Comparison of ENCODE assay signal across 19 cellular contexts in the genomic region with DNA sequence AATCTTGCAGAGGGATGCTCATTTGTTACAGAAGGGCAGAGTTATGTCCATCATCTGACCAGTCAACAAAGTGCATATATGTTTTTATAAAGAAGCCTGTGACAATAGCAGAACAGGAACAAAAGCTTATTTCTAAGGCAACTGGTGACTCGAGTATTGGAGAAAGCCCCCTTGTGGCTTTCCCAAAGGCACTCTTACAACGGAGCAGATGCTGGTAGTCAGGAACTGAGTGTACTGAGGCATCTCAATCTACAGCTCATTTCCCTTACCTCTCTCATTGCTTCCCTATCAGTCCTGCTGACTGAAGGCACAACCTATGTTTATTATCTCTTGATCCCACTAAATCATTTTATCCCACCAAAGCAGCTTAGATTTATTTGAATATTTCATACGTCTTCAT.
DNase-seq lines count a peak whose midpoint lies in the region; ATAC-seq, FAIRE-seq and TF ChIP-seq lines count a peak whose summit lies in the region.
"Had no signal": no experiment of that assay in that cellular context is flagged by ENCODE, and none has a peak within 500 bp of the region (broad histone marks: within the 10 kb centered on the region; RNA-seq: fewer than 3 reads in every experiment).

No MANE protein-coding gene starts in this region.

- H3K27ac ChIP-seq in cardiac muscle cell, result peak overlapping the region; percentile 79
- H3K27ac ChIP-seq in OCI-LY7 (ENCODE audit: low read depth, low read length, poor library complexity, severe bottlenecking), result no peak overlapping the region
- H3K27ac ChIP-seq in H1 (ENCODE audit: low read depth, low read length), result no peak overlapping the region
- H3K27ac ChIP-seq: PC-9, upper lobe of left lung had no signal

- H3K14ac ChIP-seq in H1 (ENCODE audit: insufficient read length), result no peak overlapping the region

- no peaks in the 10 kb centered on the region for H3K79me2 ChIP-seq in OCI-LY7 (ENCODE audit: insufficient read depth, low read depth, low read length)
- H3K79me2 ChIP-seq in H1 (ENCODE audit: control insufficient read depth in 1 of 2, insufficient read depth in 2 of 2, low read length in 2 of 2), result no peaks in the 10 kb centered on the region

- H3K36me3 ChIP-seq in cardiac muscle cell (no peaks in the 10 kb centered on the region), OCI-LY7 (ENCODE audit: insufficient read depth, low read length) (no peaks in the 10 kb centered on the region), H1 (ENCODE audit: control insufficient read depth in 2 of 4, insufficient read depth in 4 of 4, low read length in 3 of 4) (no peaks in the 10 kb centered on the region)
- H3K36me3 ChIP-seq: upper lobe of left lung had no signal

- POLR2A ChIA-PET in OCI-LY7 (lab: Charles Lee), result interaction anchor here (0.6 kb wide), 2 partner anchors 132 to 631 kb away, joined by 3 read pairs; no protein-coding TSS in a partner anchor
- POLR2A ChIA-PET in H1 (lab: Charles Lee; ENCODE audit: partially characterized antibody), result no interaction called here

- H3K18ac ChIP-seq in H1 (ENCODE audit: extremely low read depth, low read length), result no peak overlapping the region

- no peak overlapping the region for H2BK5ac ChIP-seq in H1 (ENCODE audit: low read depth, low read length)

- no peaks in the 10 kb centered on the region for H3K9me3 ChIP-seq in cardiac muscle cell (ENCODE audit: low read depth)
- no peaks in the 10 kb centered on the region for H3K9me3 ChIP-seq in OCI-LY7 (ENCODE audit: low read length)
- no peaks in the 10 kb centered on the region for H3K9me3 ChIP-seq in H1 (ENCODE audit: insufficient read depth in 2 of 2, low read depth in 1 of 2, low read length in 1 of 2)
- H3K9me3 ChIP-seq: upper lobe of left lung had no signal

- H3K4me1 ChIP-seq in cardiac muscle cell (ENCODE audit: low read depth), result peaks cover 54% of the 10 kb centered on the region
- no peaks in the 10 kb centered on the region for H3K4me1 ChIP-seq in OCI-LY7 (ENCODE audit: insufficient read depth, low read length, poor library complexity, severe bottlenecking)
- no peaks in the 10 kb centered on the region for H3K4me1 ChIP-seq in H1 (replicated peaks in 1 of 4; ENCODE audit: control insufficient read depth in 3 of 4, insufficient read depth in 4 of 4, low read length in 3 of 4)
- H3K4me1 ChIP-seq: upper lobe of left lung had no signal

- TF ChIP-seq CTCF in cardiac muscle cell (IDR thresholded peaks at IDR 0.05; ENCODE audit: low read depth, low read length) (no peak), OCI-LY7 (conservative IDR thresholded peaks at IDR 0.05; ENCODE audit: low read length) (no peak), H1 (IDR thresholded peaks at IDR 0.05; ENCODE audit: control extremely low read depth in 1 of 3, insufficient read depth in 1 of 3, low read depth in 1 of 3, low read length in 3 of 3) (peak in 2 of 3 experiments; percentile 31 to 35; a peak in 2 of 4 replicates), GM13977 (IDR thresholded peaks at IDR 0.05; ENCODE audit: extremely low read depth, insufficient read depth, missing control alignments) (no peak)

- no peak overlapping the region for H2BK12ac ChIP-seq in H1 (ENCODE audit: low read depth, low read length)

- no peak overlapping the region for H3K4me3 ChIP-seq in cardiac muscle cell
- H3K4me3 ChIP-seq in OCI-LY7 (ENCODE audit: low read depth, low read length, poor library complexity, severe bottlenecking), result no peak overlapping the region
- no peak overlapping the region for H3K4me3 ChIP-seq in H1 (ENCODE audit: extremely low read depth in 1 of 4, insufficient read depth in 2 of 4, low read depth in 3 of 4, low read length in 4 of 4)
- H3K4me3 ChIP-seq: PC-9, upper lobe of left lung had no signal

- H2BK15ac ChIP-seq in H1 (ENCODE audit: low read length), result no peak overlapping the region

- H3K9me2 ChIP-seq in OCI-LY7 (ENCODE audit: insufficient read depth, low read length), result no peaks in the 10 kb centered on the region

- TF ChIP-seq EP300 in H1 (IDR thresholded peaks at IDR 0.05; ENCODE audit: borderline replicate concordance in 1 of 2, low read depth in 2 of 2, low read length in 2 of 2), result no peak

- no peak overlapping the region for H3K4me2 ChIP-seq in OCI-LY7 (ENCODE audit: low read length)
- no peak overlapping the region for H3K4me2 ChIP-seq in H1 (ENCODE audit: insufficient read depth in 1 of 2, low read depth in 2 of 2, low read length in 2 of 2)
- H3K4me2 ChIP-seq: PC-9 had no signal

- no TSS peak for BruUV-seq in OCI-LY7 (replicated peaks; lab: Mats Ljungman, UMichigan)

- H2AFZ ChIP-seq in OCI-LY7 (ENCODE audit: low read length) (no peak overlapping the region), H1 (ENCODE audit: low read length) (no peak overlapping the region)
- H2AFZ ChIP-seq: PC-9 had no signal

- no peak overlapping the region for H4K8ac ChIP-seq in H1 (ENCODE audit: extremely low read depth, insufficient read depth, low read length)

- no peak for TF ChIP-seq POLR2A in H1 (IDR thresholded peaks at IDR 0.05; ENCODE audit: control extremely low read depth in 1 of 2, low read depth in 2 of 2, low read length in 2 of 2)

- DNase-seq in cardiac muscle cell (ENCODE audit: low read depth in 1 of 2, low spot score in 1 of 2) (peak in 1 of 2 donors; percentile 28), Right ventricle myocardium inferior (ENCODE audit: missing footprints) (no peak), OCI-LY7 (ENCODE audit: low spot score) (peak; percentile 5), H1 (ENCODE audit: low read depth in 1 of 2, low spot score in 2 of 2) (no peak), urothelium cell line (ENCODE audit: low spot score) (peak; percentile 9), GM13977 (ENCODE audit: low spot score) (no peak)
- DNase-seq in stimulated activated CD4-positive, alpha-beta T cell treated with anti-CD3 and anti-CD28 coated beads, Interleukin-1b, Interleukin-23, amount 100 ng/mL, for 48 hours, result no peak
- DNase-seq: activated CD4-positive, alpha-beta T cell treated with anti-CD3 and anti-CD28 coated beads, Interleukin-2, amount 50 U/mL, for 48 hours; AML-193; aorta; effector CD8-positive, alpha-beta T cell; GOT3; Karpas-422; NCI-H187 treated with DMSO at 0.1 percent for 48 hours; PC-9; upper lobe of left lung had no signal

- no peak overlapping the region for H3K4ac ChIP-seq in H1 (replicated peaks; ENCODE audit: insufficient read length, low read depth, low read length)

- H2BK20ac ChIP-seq in H1 (ENCODE audit: low read length), result no peak overlapping the region

- H4K91ac ChIP-seq in H1 (replicated peaks; ENCODE audit: insufficient read length, low read length), result no peak overlapping the region

- no peak for ATAC-seq in Right ventricle myocardium inferior
- no peak for ATAC-seq in GM19455 (IDR thresholded peaks at IDR 0.05; ENCODE audit: unreplicated experiment)

- no peak overlapping the region for H2BK120ac ChIP-seq in H1 (replicated peaks; ENCODE audit: low read depth, low read length)

- 54% methylated on average over 3 of the region's 3 CpGs; no CpG with 5 or more reads in 1 of the 2 experiments for WGBS in H1 (ENCODE audit: extremely low coverage in 1 of 2, insufficient coverage in 1 of 2, insufficient read length in 1 of 2, insufficient replicate concordance in 2 of 2, low coverage in 1 of 2, low lambda C conversion rate in 2 of 2, missing lambda C conversion rate in 1 of 2), 2 experiments

- H4K20me1 ChIP-seq in OCI-LY7 (ENCODE audit: insufficient read depth, low read length) (no peaks in the 10 kb centered on the region), H1 (replicated peaks in 1 of 2; ENCODE audit: control insufficient read depth in 1 of 2, insufficient read depth in 2 of 2, low read length in 2 of 2) (no peaks in the 10 kb centered on the region)

- in situ Hi-C loops in GM13977 (cut with MboI; ENCODE audit: low pct_unique_long_range_greater_than_20kb, low sequenced_read_pairs, unreplicated experiment), result no loop called here

- no peak overlapping the region for H3K9ac ChIP-seq in H1 (replicated peaks in 1 of 4; ENCODE audit: extremely low read depth in 1 of 4, low read depth in 3 of 4, low read length in 3 of 4)

- H3K79me1 ChIP-seq in H1 (ENCODE audit: low read depth, low read length), result no peaks in the 10 kb centered on the region

- CTCF ChIA-PET in OCI-LY7 (lab: Charles Lee; ENCODE audit: unreplicated experiment) (no interaction called here), H1 (lab: Charles Lee; ENCODE audit: partially characterized antibody) (interaction anchor here (0.8 to 2.0 kb wide), 13 partner anchors 9 to 234 kb away, joined by 3 to 9 read pairs (median 3); no protein-coding TSS in a partner anchor)

- peak; percentile 33 to 41 for TF ChIP-seq RAD21 in H1 (IDR thresholded peaks at IDR 0.05 in 1 of 2, conservative IDR thresholded peaks at IDR 0.05 in 1 of 2; ENCODE audit: low read depth in 2 of 2, low read length in 2 of 2)

- H3K23ac ChIP-seq in H1 (ENCODE audit: insufficient read length), result no peak overlapping the region

- H3K56ac ChIP-seq in H1 (replicated peaks; ENCODE audit: insufficient read length, low read depth, low read length), result no peak overlapping the region

- FAIRE-seq in H1 (lab: Jason Lieb, UNC) (no peak), urothelium cell line (lab: Jason Lieb, UNC) (no peak)
- FAIRE-seq: frontal cortex, keratinocyte had no signal

- H3K27me3 ChIP-seq in cardiac muscle cell (no peaks in the 10 kb centered on the region), H1 (replicated peaks in 1 of 4; ENCODE audit: control insufficient read depth in 3 of 4, extremely low read depth in 1 of 4, insufficient read depth in 3 of 4, low read length in 3 of 4) (no peaks in the 10 kb centered on the region)
- H3K27me3 ChIP-seq: upper lobe of left lung had no signal

- no peak overlapping the region for H2AK5ac ChIP-seq in H1 (ENCODE audit: low read depth, low read length)

- H4K5ac ChIP-seq in H1 (ENCODE audit: insufficient read length, low read depth, low read length), result no peak overlapping the region

- H3K23me2 ChIP-seq in H1 (ENCODE audit: low read depth, low read length), result no peaks in the 10 kb centered on the region

- intact Hi-C loops in Right ventricle myocardium inferior (cut with DNase I) (no loop called here), OCI-LY7 (cut with micrococcal nuclease; ENCODE audit: unreplicated experiment) (no loop called here)

TF ChIP-seq in H1, 55 proteins besides CTCF, POLR2A, EP300 and RAD21:
- TF ChIP-seq SAP30 (IDR thresholded peaks at IDR 0.05; ENCODE audit: insufficient read depth, insufficient replicate concordance, low read length), result no peak
- no peak for TF ChIP-seq CHD1 (IDR thresholded peaks at IDR 0.05; ENCODE audit: low read depth, low read length)
TF ChIP-seq in H1: peak in this region for 0.

Comparison
In these comparisons a context has a peak if more than half of its experiments do, and no peak if none do; other contexts are left out.
1. DNase-seq: peak in OCI-LY7 (single experiment) and urothelium cell line (single experiment); none in Right ventricle myocardium inferior (single experiment), H1 (0 of 2), GM13977 (single experiment) and stimulated activated CD4-positive, alpha-beta T cell treated with anti-CD3 and anti-CD28 coated beads, Interleukin-1b, Interleukin-23, amount 100 ng/mL, for 48 hours (single experiment).
2. CTCF ChIP-seq: peak in H1 (2 of 3); none in cardiac muscle cell (single experiment), OCI-LY7 (single experiment) and GM13977 (single experiment).